ENCODE assay signal across 1 cellular context in genomic region chr10:98885380-98885779, GRCh38.
TF ChIP-seq lines count a peak whose summit lies in the region.

No MANE protein-coding gene starts in this region.

TF ChIP-seq in K562, 482 proteins besides CTCF, POLR2A, EP300 and RAD21 (continued from another document):
- TF ChIP-seq ZNF398 (CRISPR knock-in tag; IDR thresholded peaks at IDR 0.05) (no peak), ZNF785 (CRISPR knock-in tag; IDR thresholded peaks at IDR 0.05) (no peak), ZNF316 (IDR thresholded peaks at IDR 0.05) (peak; percentile 95), MAFK (IDR thresholded peaks at IDR 0.05; ENCODE audit: low read length) (peak; percentile 58; the same call in 1 of the 2 replicates), TSC22D4 (tag; IDR thresholded peaks at IDR 0.05) (no peak), JUNB (CRISPR knock-in tag; conservative IDR thresholded peaks at IDR 0.05) (no peak), ZKSCAN8 (CRISPR knock-in tag; IDR thresholded peaks at IDR 0.05) (no peak), CREB1 (IDR thresholded peaks at IDR 0.05) (no peak), CREB1 (CRISPR knock-in tag; IDR thresholded peaks at IDR 0.05) (no peak), SMARCA4 (IDR thresholded peaks at IDR 0.05) (no peak), ZNF134 (CRISPR knock-in tag; conservative IDR thresholded peaks at IDR 0.05) (no peak), ZBED1 (IDR thresholded peaks at IDR 0.05) (no peak), POLR2B (IDR thresholded peaks at IDR 0.05; ENCODE audit: low read depth, partially characterized antibody) (no peak), EHMT2 (IDR thresholded peaks at IDR 0.05) (peak; percentile 81), SNAPC5 (CRISPR knock-in tag; IDR thresholded peaks at IDR 0.05) (no peak), FOXA1 (IDR thresholded peaks at IDR 0.05; ENCODE audit: borderline replicate concordance) (no peak), ARID1B (IDR thresholded peaks at IDR 0.05) (0 out of 2 replicates have a peak, but pooled peaks have one; percentile 18)
